Comparison of ENCODE assay signal across 8 cellular contexts in genomic region chr2:191678437-191679110, GRCh38. TPM values are rescaled to one million over a fixed set of nuclear protein-coding genes. Genes with fewer than 3 reads are reported as not detected.
DNase-seq lines count a peak whose midpoint lies in the region; ATAC-seq and TF ChIP-seq lines count a peak whose summit lies in the region.

No MANE protein-coding gene starts in this region.

- H3K36me3 Mint-ChIP-seq in activated T-cell treated with anti-CD3 and anti-CD28 coated beads, Interleukin-2, amount 50 U/mL, for 4 hours (ENCODE audit: insufficient read depth), result peaks cover 30% of the 10 kb centered on the region
- peaks cover 6% of the 10 kb centered on the region for H3K36me3 Mint-ChIP-seq in neural crest cell (ENCODE audit: low read depth)

- peak overlapping the region; percentile 96 for H3K4me3 Mint-ChIP-seq in activated T-cell treated with anti-CD3 and anti-CD28 coated beads, Interleukin-2, amount 50 U/mL, for 4 hours
- H3K4me3 Mint-ChIP-seq in neural crest cell, result peak overlapping the region; percentile 92

- H3K36me3 ChIP-seq in testis (ENCODE audit: low read depth, missing control alignments), result no peaks in the 10 kb centered on the region

- peak overlapping the region; percentile 61 to 93 for H3K27ac ChIP-seq in testis

- no peaks in the 10 kb centered on the region for H3K9me3 ChIP-seq in testis

- ATAC-seq in GM18498 (IDR thresholded peaks at IDR 0.05; ENCODE audit: unreplicated experiment), result peak; percentile 10
- peak; percentile 5 for ATAC-seq in HG02623 (IDR thresholded peaks at IDR 0.05; ENCODE audit: unreplicated experiment)
- peak; percentile 1 to 7 for ATAC-seq in activated T-cell treated with anti-CD3 and anti-CD28 coated beads, Interleukin-2, amount 50 U/mL, for 4 hours

- H3K9me3 Mint-ChIP-seq in activated T-cell treated with anti-CD3 and anti-CD28 coated beads, Interleukin-2, amount 50 U/mL, for 4 hours, result peaks cover 3% of the 10 kb centered on the region
- no peaks in the 10 kb centered on the region for H3K9me3 Mint-ChIP-seq in neural crest cell

- no peaks in the 10 kb centered on the region for H3K27me3 Mint-ChIP-seq in activated T-cell treated with anti-CD3 and anti-CD28 coated beads, Interleukin-2, amount 50 U/mL, for 4 hours (ENCODE audit: low read depth)
- H3K27me3 Mint-ChIP-seq in neural crest cell (ENCODE audit: low read depth), result peaks cover 7% of the 10 kb centered on the region

- H3K4me1 Mint-ChIP-seq in activated T-cell treated with anti-CD3 and anti-CD28 coated beads, Interleukin-2, amount 50 U/mL, for 4 hours (ENCODE audit: low read depth), result peaks cover 64% of the 10 kb centered on the region
- peaks cover 39% of the 10 kb centered on the region for H3K4me1 Mint-ChIP-seq in neural crest cell

- H3K27me3 ChIP-seq in testis, result no peaks in the 10 kb centered on the region

- DNase-seq in NCI-H69 (lab: John Stamatoyannopoulos, UW) (peak; percentile 7), fibroblast of peridontal ligament (ENCODE audit: extremely low read depth) (peak; percentile 40), neural crest cell (ENCODE audit: low read depth, low spot score) (peak; percentile 23), testis (peak; percentile 65), cortex of kidney (lab: John Stamatoyannopoulos, UW) (no peak)
- peak; percentile 68 for DNase-seq in activated T-cell treated with anti-CD3 and anti-CD28 coated beads, Interleukin-2, amount 50 U/mL, for 4 hours

- intact Hi-C loops in testis (cut with DNase I; ENCODE audit: low total_unique reads), result no loop called here

- peak overlapping the region; percentile 78 to 82 for H3K4me3 ChIP-seq in testis

- 1 to 2% methylated on average over 32 to 40 of the region's 40 CpGs for WGBS in testis, 2 donors

- peaks cover 5% of the 10 kb centered on the region for H3K4me1 ChIP-seq in testis

- no peak for TF ChIP-seq POLR2A in testis (IDR thresholded peaks at IDR 0.05)

- H3K27ac Mint-ChIP-seq in neural crest cell (ENCODE audit: unreplicated experiment), result peak overlapping the region; percentile 94

- TF ChIP-seq CTCF in neural crest cell (conservative IDR thresholded peaks at IDR 0.05) (no peak), testis (IDR thresholded peaks at IDR 0.05) (no peak)

RNA-seq across cellular contexts. Expression of gene NABP1, which starts 0.6 kb away (rescaled TPM):
- 10 to 100 TPM; 47.8 to 55.3 (median 52.2) TPM for total RNA-seq in activated T-cell treated with anti-CD3 and anti-CD28 coated beads, Interleukin-2, amount 50 U/mL, for 4 hours
- total RNA-seq in neural crest cell (8.9 and 10.1 TPM in 2 replicates), testis (10 to 100 TPM; 65.8 to 67.1 TPM)
- polyA plus RNA-seq in testis (ENCODE audit: insufficient read depth, low read depth, low replicate concordance), result 40.6 TPM
